Comparison of ENCODE assay signal across 25 cellular contexts in the genomic region with DNA sequence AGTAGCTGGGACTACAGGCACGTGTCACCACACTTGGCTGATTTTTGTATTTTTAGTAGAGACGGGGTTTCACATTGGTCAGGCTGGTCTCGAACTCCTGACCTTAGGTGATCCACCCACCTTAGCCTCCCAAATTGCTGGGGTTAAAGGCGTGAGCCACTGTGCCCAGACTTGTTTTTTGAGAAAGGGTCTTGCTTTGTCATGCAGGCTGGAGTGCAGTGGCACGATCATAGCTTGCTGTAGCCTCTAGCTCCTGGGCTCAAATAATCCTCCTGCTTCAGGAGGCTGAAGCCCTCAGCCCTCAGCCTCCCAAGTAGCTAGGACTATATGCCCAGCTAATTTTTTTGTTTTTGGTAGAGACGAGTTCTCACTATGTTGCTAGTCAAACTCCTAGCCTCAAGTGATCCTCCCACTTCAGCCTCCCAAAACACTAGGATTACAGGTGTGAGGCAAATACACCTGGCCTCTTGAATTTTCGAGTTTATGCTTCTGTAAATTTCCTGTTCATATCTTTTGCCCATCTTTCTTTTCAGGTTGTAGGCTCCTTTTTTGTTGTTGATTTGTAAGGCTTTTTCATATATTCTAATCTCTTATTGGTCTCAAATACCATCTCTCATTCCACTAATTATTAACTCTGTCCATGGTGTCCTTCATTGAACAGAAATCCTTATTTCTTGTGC.
"Had no signal": no experiment of that assay in that cellular context is flagged by ENCODE, and none has a peak within 500 bp of the region (broad histone marks: within the 10 kb centered on the region; RNA-seq: fewer than 3 reads in every experiment).

No MANE protein-coding gene starts in this region.

- DNase-seq: activated CD4-positive, alpha-beta memory T cell treated with anti-CD3 and anti-CD28 coated beads, Interleukin-2, amount 10 ng/mL, durations not matched to agents 7 days and 5 days; activated CD4-positive, alpha-beta T cell treated with anti-CD3 and anti-CD28 coated beads for 36 hours; activated CD4-positive, alpha-beta T cell treated with anti-CD3 and anti-CD28 coated beads, Interleukin-2, amount 10 ng/mL, durations not matched to agents 24 days and 14 days; activated CD4-positive, CD25-positive, alpha-beta regulatory T cell; activated CD4-positive, CD25-positive, alpha-beta regulatory T cell treated with anti-CD3 and anti-CD28 coated beads, Interleukin-2, amount 50 U/mL, for 72 hours; activated CD8-positive, alpha-beta memory T cell treated with anti-CD3 and anti-CD28 coated beads, Interleukin-2, amount 50 U/mL, for 48 hours; activated naive CD4-positive, alpha-beta T cell treated with anti-CD3 and anti-CD28 coated beads for 36 hours; activated naive CD8-positive, alpha-beta T cell treated with anti-CD3 and anti-CD28 coated beads for 36 hours; activated naive CD8-positive, alpha-beta T cell treated with anti-CD3 and anti-CD28 coated beads, Interleukin-2, amount 50 U/mL, for 24 hours; activated T-cell treated with anti-CD3 and anti-CD28 coated beads for 4 hours; activated T-cell treated with anti-CD3 and anti-CD28 coated beads, Interleukin-2, amount 50 U/mL, for 24 hours; activated T-cell treated with anti-CD3 and anti-CD28 coated beads, Interleukin-2, amount 50 U/mL, for 72 hours; amygdala; body of pancreas; caudate nucleus; colonic mucosa; dorsolateral prefrontal cortex; effector memory CD4-positive, alpha-beta T cell; endodermal cell; foreskin fibroblast; head of caudate nucleus; T-helper 2 cell had no signal

- H3K4me3 ChIP-seq: adrenal gland, body of pancreas, colonic mucosa, dorsolateral prefrontal cortex had no signal

- H3K27me3 ChIP-seq: adrenal gland, body of pancreas, colonic mucosa, dorsolateral prefrontal cortex had no signal

- H3K27ac ChIP-seq: adrenal gland, body of pancreas, colonic mucosa, dorsolateral prefrontal cortex had no signal

- H3K36me3 ChIP-seq: adrenal gland, colonic mucosa had no signal

- H3K9me3 ChIP-seq: adrenal gland, body of pancreas, colonic mucosa had no signal

- FAIRE-seq: frontal cortex had no signal

- H3K4me1 ChIP-seq: colonic mucosa had no signal

- ATAC-seq: activated CD4-positive, alpha-beta T cell treated with anti-CD3 and anti-CD28 coated beads for 36 hours; activated naive CD8-positive, alpha-beta T cell treated with anti-CD3 and anti-CD28 coated beads, Interleukin-2, amount 50 U/mL, for 24 hours; activated T-cell treated with anti-CD3 and anti-CD28 coated beads, Interleukin-2, amount 50 U/mL, for 72 hours; body of pancreas; esophagus mucosa had no signal
